In the genomic region with DNA sequence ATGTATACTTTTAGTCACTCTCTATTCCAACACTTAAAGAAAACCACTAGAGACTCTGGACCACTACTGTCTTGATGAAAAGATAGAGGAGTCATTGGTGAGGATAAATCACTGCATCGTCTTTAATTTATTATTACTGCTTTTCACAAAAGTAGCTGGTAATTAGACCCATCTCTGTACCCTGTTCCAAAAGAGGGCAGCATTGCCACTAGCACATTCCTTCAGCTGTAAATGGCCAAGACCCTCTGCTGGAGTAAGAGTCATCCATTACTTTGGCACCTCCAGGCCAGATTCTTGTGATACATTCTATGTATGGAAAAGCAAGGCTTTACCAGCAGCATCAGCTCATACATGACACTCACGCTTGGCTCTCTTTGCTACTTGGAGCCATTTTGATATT, we compare ENCODE assay signal across 1 cellular context.
TF ChIP-seq lines count a peak whose summit lies in the region.

No MANE protein-coding gene starts in this region.

TF ChIP-seq in endothelial cell of umbilical vein, 7 proteins besides CTCF, POLR2A, EP300 and RAD21:
- no peak for TF ChIP-seq FOS (IDR thresholded peaks at IDR 0.05; ENCODE audit: borderline replicate concordance, insufficient read depth, low read length)
- TF ChIP-seq GATA2 (IDR thresholded peaks at IDR 0.05; ENCODE audit: insufficient read depth, insufficient read length, low read depth, low read length), result no peak
- TF ChIP-seq MYC (IDR thresholded peaks at IDR 0.05; ENCODE audit: low read depth, low read length), result no peak
- TF ChIP-seq JUN (IDR thresholded peaks at IDR 0.05; ENCODE audit: borderline replicate concordance, insufficient read depth, insufficient read length, low read depth), result no peak
